In genomic region chr2:3379339-3379646, GRCh38 we compare ENCODE assay signal across 8 cellular contexts. TPM values are rescaled to one million over a fixed set of nuclear protein-coding genes. Genes with fewer than 3 reads are reported as not detected.
DNase-seq lines count a peak whose midpoint lies in the region; TF ChIP-seq lines count a peak whose summit lies in the region.

No MANE protein-coding gene starts in this region.

- H4K20me1 ChIP-seq in OCI-LY7 (ENCODE audit: insufficient read depth, low read length), result no peaks in the 10 kb centered on the region; the same call in 1 of the 2 replicates

- peak overlapping the region; percentile 96 for H3K27ac Mint-ChIP-seq in Caco-2 (ENCODE audit: unreplicated experiment)

- H3K4me3 Mint-ChIP-seq in Caco-2 (ENCODE audit: unreplicated experiment), result peak overlapping the region; percentile 99

- H3K36me3 ChIP-seq in Caco-2 (ENCODE audit: control insufficient read depth, insufficient read depth, low read length) (no peaks in the 10 kb centered on the region), OCI-LY7 (ENCODE audit: insufficient read depth, low read length) (peaks cover 28% of the 10 kb centered on the region), ovary (no peaks in the 10 kb centered on the region)

- H3K27me3 ChIP-seq in Caco-2 (replicated peaks; ENCODE audit: control insufficient read depth, insufficient read depth, low read length) (no peaks in the 10 kb centered on the region), ovary (no peaks in the 10 kb centered on the region)

- intact Hi-C loops in Caco-2 (cut with micrococcal nuclease; ENCODE audit: unreplicated experiment) (loop anchor here (1.0 to 5.0 kb wide), 3 partner anchors 138 to 196 kb away; partner anchors contain the start of genes ADI1, RNASEH1 and RPS7), OCI-LY7 (cut with micrococcal nuclease; ENCODE audit: unreplicated experiment) (loop anchor here (5.0 kb wide), 2 partner anchors 138 to 227 kb away; partner anchors contain the start of gene ADI1), ovary (cut with DNase I) (no loop called here)

- H3K4me1 ChIP-seq in Caco-2, result peaks cover 10% of the 10 kb centered on the region
- H3K4me1 ChIP-seq in OCI-LY7 (ENCODE audit: insufficient read depth, low read length, poor library complexity, severe bottlenecking), result peaks cover 28% of the 10 kb centered on the region
- peaks cover 8% of the 10 kb centered on the region for H3K4me1 ChIP-seq in ovary (ENCODE audit: insufficient read depth)

- TF ChIP-seq POLR2A in ovary (IDR thresholded peaks at IDR 0.05), result no peak

- H3K36me3 Mint-ChIP-seq in Caco-2 (ENCODE audit: insufficient read depth, unreplicated experiment), result peaks cover 13% of the 10 kb centered on the region

- WGBS in ovary, 3 donors, result 5 to 14% (median 9%) methylated on average over 8 of the region's 8 CpGs

- H3K27me3 Mint-ChIP-seq in Caco-2 (ENCODE audit: insufficient read depth, unreplicated experiment), result no peaks in the 10 kb centered on the region

- peak overlapping the region; percentile 63; the same call in 1 of the 2 replicates for H2AFZ ChIP-seq in OCI-LY7 (ENCODE audit: low read length)

- no peaks in the 10 kb centered on the region for H3K9me3 ChIP-seq in Caco-2
- no peaks in the 10 kb centered on the region for H3K9me3 ChIP-seq in OCI-LY7 (ENCODE audit: low read length)
- H3K9me3 ChIP-seq in ovary, result no peaks in the 10 kb centered on the region

- H3K4me1 Mint-ChIP-seq in Caco-2 (ENCODE audit: low read depth, unreplicated experiment), result peaks cover 6% of the 10 kb centered on the region

- H3K79me2 ChIP-seq in OCI-LY7 (ENCODE audit: insufficient read depth, low read depth, low read length), result peaks cover 53% of the 10 kb centered on the region

- POLR2A ChIA-PET in Caco-2 (lab: Charles Lee) (interaction anchor here (0.6 kb wide), 1 partner anchor 279 kb away, joined by 3 read pairs; no protein-coding TSS in a partner anchor), OCI-LY7 (lab: Charles Lee) (interaction anchor here (0.7 kb wide), 4 partner anchors 252 to 507 kb away, joined by 3 to 8 read pairs (median 3); no protein-coding TSS in a partner anchor)

- peak overlapping the region; percentile 79 for H3K4me2 ChIP-seq in OCI-LY7 (ENCODE audit: low read length)

- no peak for TF ChIP-seq EP300 in ovary (IDR thresholded peaks at IDR 0.05)

- H3K27ac ChIP-seq in OCI-LY7 (ENCODE audit: low read depth, low read length, poor library complexity, severe bottlenecking) (peak overlapping the region; percentile 54), ovary (peak overlapping the region; percentile 24 to 62)

- no peaks in the 10 kb centered on the region for H3K9me3 Mint-ChIP-seq in Caco-2 (ENCODE audit: unreplicated experiment)

- peak overlapping the region; percentile 91 for H3K4me3 ChIP-seq in Caco-2 (ENCODE audit: low read depth, low read length)
- peak overlapping the region; percentile 83 for H3K4me3 ChIP-seq in OCI-LY7 (ENCODE audit: low read depth, low read length, poor library complexity, severe bottlenecking)
- H3K4me3 ChIP-seq in epithelial cell of esophagus (ENCODE audit: low read length), result peak overlapping the region; percentile 91
- H3K4me3 ChIP-seq in ovary, result peak overlapping the region; percentile 91

- CTCF ChIA-PET in Caco-2 (lab: Charles Lee), result interaction anchor here (0.8 kb wide), 1 partner anchor 157 kb away, joined by 4 read pairs; no protein-coding TSS in a partner anchor
- CTCF ChIA-PET in OCI-LY7 (lab: Charles Lee; ENCODE audit: unreplicated experiment), result interaction anchor here (1.3 kb wide), 1 partner anchor 17 kb away, joined by 4 read pairs; no protein-coding TSS in a partner anchor

- BruUV-seq in Caco-2 (replicated peaks; lab: Mats Ljungman, UMichigan), result no TSS peak
- no TSS peak for BruUV-seq in OCI-LY7 (replicated peaks; lab: Mats Ljungman, UMichigan)

- no peak for DNase-seq in Caco-2
- no peak for DNase-seq in OCI-LY7 (ENCODE audit: low spot score)
- DNase-seq in epithelial cell of esophagus (ENCODE audit: low read depth), result no peak
- DNase-seq in ovary, result no peak
- no peak for DNase-seq in HuH-7.5 (ENCODE audit: low spot score)
- DNase-seq in NCI-H82 (lab: John Stamatoyannopoulos, UW), result no peak
- DNase-seq in T1000 (lab: John Stamatoyannopoulos, UW), result no peak
- no peak for DNase-seq in cerebellar cortex (ENCODE audit: low spot score)

- no peaks in the 10 kb centered on the region for H3K9me2 ChIP-seq in OCI-LY7 (ENCODE audit: insufficient read depth, low read length)

- TF ChIP-seq CTCF in Caco-2 (IDR thresholded peaks at IDR 0.05; ENCODE audit: insufficient read depth in 1 of 2, low read depth in 1 of 2, low read length in 1 of 2, severe bottlenecking in 1 of 2, unreplicated experiment in 1 of 2) (no peak), OCI-LY7 (conservative IDR thresholded peaks at IDR 0.05; ENCODE audit: low read length) (no peak), epithelial cell of esophagus (IDR thresholded peaks at IDR 0.05; ENCODE audit: insufficient read depth, low read depth, low read length, missing control alignments) (no peak), ovary (IDR thresholded peaks at IDR 0.05) (no peak)

RNA-seq across cellular contexts. Expression of gene TRAPPC12, which starts 0.2 kb away (rescaled TPM):
- total RNA-seq in Caco-2 (2022) (84.2 and 85.0 TPM in 2 replicates), OCI-LY7 (2022) (85.2 and 93.0 TPM in 2 replicates), ovary (100 to 1,000 TPM in 2 of 7 donors, 10 to 100 TPM in 5; 74.9 to 143 (median 87.4) TPM)
- total RNA-seq in OCI-LY7 (2014; rRNA removed; shearing (Covaris generic)), result 67.0 and 91.6 TPM in 2 replicates
- 10 to 100 TPM; 64.1 to 64.3 TPM for polyA plus RNA-seq in ovary

RNA-seq across cellular contexts. Expression of gene EIPR1, which starts 1.7 kb away (rescaled TPM):
- total RNA-seq in Caco-2 (2022) (35.6 and 36.9 TPM in 2 replicates), OCI-LY7 (2022) (51.5 and 61.7 TPM in 2 replicates), ovary (10 to 100 TPM in 3 of 7 donors, 1 to 10 TPM in 4; 6.6 to 16.6 (median 9.2) TPM)
- total RNA-seq in OCI-LY7 (2014; rRNA removed; shearing (Covaris generic)), result 60.5 and 63.2 TPM in 2 replicates
- 1 to 10 TPM; 8.3 to 8.9 TPM for polyA plus RNA-seq in ovary

Comparison
In these comparisons a context has a peak if more than half of its experiments do, and no peak if none do; other contexts are left out.
1. intact Hi-C loops: an anchor here in Caco-2 (1.0 to 5.0 kb wide) and OCI-LY7 (5.0 kb wide); none called in ovary.